16 cellular contexts compared by ENCODE assay signal in the genomic region with DNA sequence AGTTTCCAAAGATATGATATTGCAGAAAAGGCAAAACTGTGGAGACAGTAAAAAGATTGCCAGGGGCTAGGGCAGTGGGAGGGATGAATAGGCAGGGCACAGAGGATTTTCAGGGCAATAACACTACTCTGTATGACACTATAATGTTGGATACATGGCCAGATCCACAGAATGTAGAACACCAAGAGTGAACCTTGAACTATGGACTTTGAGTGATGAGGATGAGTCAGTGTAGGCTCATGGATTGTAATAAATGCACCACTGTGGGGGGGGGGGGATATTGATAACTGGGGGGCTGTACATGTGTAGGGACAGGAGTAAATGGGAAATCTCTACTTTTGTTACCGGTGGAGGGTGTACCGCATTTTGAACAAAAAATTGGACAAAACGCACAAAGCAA.
A peak's percentile ranks its signal among the peaks of the same experiment; 100 is the strongest.
DNase-seq lines count a peak whose midpoint lies in the region; ATAC-seq and TF ChIP-seq lines count a peak whose summit lies in the region.
"Had no signal": no experiment of that assay in that cellular context is flagged by ENCODE, and none has a peak within 500 bp of the region (broad histone marks: within the 10 kb centered on the region; RNA-seq: fewer than 3 reads in every experiment).

No MANE protein-coding gene starts in this region.

- H3K27me3 Mint-ChIP-seq in activated naive CD8-positive, alpha-beta T cell treated with anti-CD3 and anti-CD28 coated beads, Interleukin-2, amount 10 ng/mL, durations not matched to agents 7 days and 5 days = no peaks in the 10 kb centered on the region
- no peaks in the 10 kb centered on the region for H3K27me3 Mint-ChIP-seq in activated naive CD8-positive, alpha-beta T cell treated with anti-CD3 and anti-CD28 coated beads for 36 hours
- no peaks in the 10 kb centered on the region for H3K27me3 Mint-ChIP-seq in naive B cell

- H3K4me3 Mint-ChIP-seq in activated naive CD8-positive, alpha-beta T cell treated with anti-CD3 and anti-CD28 coated beads, Interleukin-2, amount 10 ng/mL, durations not matched to agents 7 days and 5 days = no peak overlapping the region
- H3K4me3 Mint-ChIP-seq in activated naive CD8-positive, alpha-beta T cell treated with anti-CD3 and anti-CD28 coated beads for 36 hours = no peak overlapping the region
- H3K4me3 Mint-ChIP-seq in naive B cell = no peak overlapping the region
- H3K4me3 Mint-ChIP-seq: CD8-positive, alpha-beta memory T cell had no signal

- H3K27ac Mint-ChIP-seq in activated naive CD8-positive, alpha-beta T cell treated with anti-CD3 and anti-CD28 coated beads, Interleukin-2, amount 10 ng/mL, durations not matched to agents 7 days and 5 days = peak overlapping the region; percentile 30
- no peak overlapping the region for H3K27ac Mint-ChIP-seq in activated naive CD8-positive, alpha-beta T cell treated with anti-CD3 and anti-CD28 coated beads for 36 hours
- H3K27ac Mint-ChIP-seq in naive B cell = peak overlapping the region in 4 of 6 donors; percentile 31 to 56 (median 44)

- no peak overlapping the region for H3K4me3 ChIP-seq in lower leg skin (ENCODE audit: low read depth, poor library complexity, severe bottlenecking)
- H3K4me3 ChIP-seq: BLaER1, GM23248 had no signal

- TF ChIP-seq POLR2A in lower leg skin (IDR thresholded peaks at IDR 0.05) = no peak

- no peak for DNase-seq in activated naive CD8-positive, alpha-beta T cell treated with anti-CD3 and anti-CD28 coated beads, Interleukin-2, amount 10 ng/mL, durations not matched to agents 7 days and 5 days
- no peak for DNase-seq in activated naive CD8-positive, alpha-beta T cell treated with anti-CD3 and anti-CD28 coated beads for 36 hours
- DNase-seq in left lobe of liver (ENCODE audit: low spot score) (peak; percentile 6), naive B cell (no peak), lower leg skin (ENCODE audit: low spot score in 2 of 2) (no peak), AML-193 (lab: John Stamatoyannopoulos, UW) (no peak), anterior cingulate cortex (lab: John Stamatoyannopoulos, UW) (no peak), foreskin melanocyte (no peak)
- DNase-seq: Caco-2; CD8-positive, alpha-beta memory T cell; DND-41; GDM1; GM23248; IMR-90 had no signal

- POLR2A ChIA-PET in activated naive CD8-positive, alpha-beta T cell treated with anti-CD3 and anti-CD28 coated beads, Interleukin-2, amount 10 ng/mL, durations not matched to agents 7 days and 5 days (lab: Charles Lee) = interaction anchor here (0.8 kb wide), 1 partner anchor 18 kb away, joined by 3 read pairs; no protein-coding TSS in a partner anchor

- peaks cover 34% of the 10 kb centered on the region for H3K4me1 Mint-ChIP-seq in activated naive CD8-positive, alpha-beta T cell treated with anti-CD3 and anti-CD28 coated beads, Interleukin-2, amount 10 ng/mL, durations not matched to agents 7 days and 5 days
- peaks cover 13% of the 10 kb centered on the region for H3K4me1 Mint-ChIP-seq in activated naive CD8-positive, alpha-beta T cell treated with anti-CD3 and anti-CD28 coated beads for 36 hours
- H3K4me1 Mint-ChIP-seq in naive B cell = peaks cover 25 to 44% (median 26%) of the 10 kb centered on the region in 3 donors

- WGBS in lower leg skin, 2 donors = 95 to 98% methylated on average over 3 of the region's 3 CpGs

- ATAC-seq in activated naive CD8-positive, alpha-beta T cell treated with anti-CD3 and anti-CD28 coated beads, Interleukin-2, amount 10 ng/mL, durations not matched to agents 7 days and 5 days (ENCODE audit: low read depth) = no peak
- ATAC-seq in left lobe of liver = peak; percentile 67
- no peak for ATAC-seq in naive B cell (ENCODE audit: low read depth in 2 of 2)
- ATAC-seq: HCT116 had no signal

- TF ChIP-seq CTCF in lower leg skin (IDR thresholded peaks at IDR 0.05) = no peak

- intact Hi-C loops in lower leg skin (cut with DNase I; ENCODE audit: low total_unique reads) = no loop called here

- H3K9me3 Mint-ChIP-seq in activated naive CD8-positive, alpha-beta T cell treated with anti-CD3 and anti-CD28 coated beads, Interleukin-2, amount 10 ng/mL, durations not matched to agents 7 days and 5 days = peaks cover 6% of the 10 kb centered on the region
- H3K9me3 Mint-ChIP-seq in activated naive CD8-positive, alpha-beta T cell treated with anti-CD3 and anti-CD28 coated beads for 36 hours = no peaks in the 10 kb centered on the region
- H3K9me3 Mint-ChIP-seq in naive B cell = peaks cover 0 to 5% (median 0%) of the 10 kb centered on the region in 7 donors
- H3K9me3 Mint-ChIP-seq: CD8-positive, alpha-beta memory T cell had no signal

- H3K36me3 Mint-ChIP-seq in activated naive CD8-positive, alpha-beta T cell treated with anti-CD3 and anti-CD28 coated beads, Interleukin-2, amount 10 ng/mL, durations not matched to agents 7 days and 5 days = peaks cover 27% of the 10 kb centered on the region
- no peaks in the 10 kb centered on the region for H3K36me3 Mint-ChIP-seq in activated naive CD8-positive, alpha-beta T cell treated with anti-CD3 and anti-CD28 coated beads for 36 hours
- H3K36me3 Mint-ChIP-seq in naive B cell = peaks cover 6 to 21% of the 10 kb centered on the region in 2 donors
